In genomic region chrX:111761578-111762135, GRCh38 we compare ENCODE assay signal across 17 cellular contexts.
"Had no signal": no experiment of that assay in that cellular context is flagged by ENCODE, and none has a peak within 500 bp of the region (broad histone marks: within the 10 kb centered on the region; RNA-seq: fewer than 3 reads in every experiment).

No MANE protein-coding gene starts in this region.

- H3K4me3 Mint-ChIP-seq: naive thymus-derived CD8-positive, alpha-beta T cell had no signal

- ATAC-seq: gastroesophageal sphincter; left lobe of liver; naive thymus-derived CD8-positive, alpha-beta T cell; psoas muscle; right lobe of liver had no signal

- H3K27me3 Mint-ChIP-seq: naive thymus-derived CD8-positive, alpha-beta T cell had no signal

- H3K9me3 Mint-ChIP-seq: naive thymus-derived CD8-positive, alpha-beta T cell had no signal

- DNase-seq: dermis blood vessel endothelial cell; esophagus squamous epithelium; foreskin fibroblast; glutamatergic neuron; islet precursor cell; mammary epithelial cell; naive thymus-derived CD8-positive, alpha-beta T cell; psoas muscle; retina; right lobe of liver; stimulated activated CD4-positive, alpha-beta T cell treated with anti-CD3 and anti-CD28 coated beads, Interleukin-4, amount 100 ng/mL, for 24 hours; stimulated activated naive CD4-positive, alpha-beta T cell; tibial artery; upper lobe of left lung; uterus had no signal
